ENCODE assay signal across 8 cellular contexts in the genomic region with DNA sequence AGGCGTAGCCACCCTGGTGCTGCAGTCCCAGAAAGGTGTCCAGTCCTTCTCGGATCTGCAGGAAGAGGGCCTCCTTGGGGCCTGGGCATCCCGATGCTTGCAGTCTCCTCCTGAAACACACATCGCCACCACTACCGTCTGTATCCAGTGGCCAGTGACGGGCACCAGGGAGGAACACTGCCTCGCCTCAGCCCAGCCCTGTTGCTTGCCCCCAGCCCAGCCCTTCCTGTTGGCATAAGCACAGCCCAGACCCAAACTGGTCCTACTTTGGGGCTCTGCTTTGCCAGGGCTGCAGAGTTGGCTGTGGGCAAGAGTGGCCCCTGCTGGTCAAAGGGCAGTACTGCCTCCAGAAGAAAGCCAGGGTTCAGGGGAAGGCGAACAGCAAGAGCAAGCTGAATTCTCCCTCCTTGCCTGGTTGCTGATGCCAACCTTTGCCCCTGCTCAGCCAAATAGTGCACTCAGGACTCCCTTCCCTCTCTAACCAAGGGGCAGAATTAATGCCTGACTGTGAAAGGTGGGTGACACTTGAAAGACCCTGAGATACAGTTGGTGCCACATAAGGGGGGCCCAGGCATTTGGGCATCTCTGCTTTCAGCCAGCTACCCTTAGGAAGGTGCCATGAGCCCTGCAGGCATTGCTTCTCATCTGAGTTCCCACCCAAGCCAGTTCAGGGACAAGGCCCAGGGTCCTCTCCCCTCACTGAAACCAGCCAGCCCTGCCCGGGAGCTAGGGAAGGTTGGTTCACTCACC. TPM values are rescaled to one million over a fixed set of nuclear protein-coding genes. Genes with fewer than 3 reads are reported as not detected.
DNase-seq lines count a peak whose midpoint lies in the region; ATAC-seq and TF ChIP-seq lines count a peak whose summit lies in the region.

No MANE protein-coding gene starts in this region.

- DNase-seq in AG04450 (ENCODE audit: low read depth, low spot score): no peak
- DNase-seq in SKM-1 (lab: John Stamatoyannopoulos, UW; ENCODE audit: unreplicated experiment): peak; percentile 79
- DNase-seq in activated naive CD8-positive, alpha-beta T cell treated with anti-CD3 and anti-CD28 coated beads, Interleukin-2, amount 50 U/mL, for 16 hours (ENCODE audit: low read depth, low spot score): peak; percentile 47
- peak; percentile 75 to 88 (median 78) for DNase-seq in heart left ventricle
- peak; percentile 93 for DNase-seq in posterior vena cava (ENCODE audit: low spot score)
- peak; percentile 73 to 86 for DNase-seq in upper lobe of left lung

- TF ChIP-seq CTCF in AG04450 (IDR thresholded peaks at IDR 0.05; ENCODE audit: low read depth, low read length) (peak; percentile 99), Loucy (conservative IDR thresholded peaks at IDR 0.05; ENCODE audit: low read length) (peak; percentile 93), heart left ventricle (IDR thresholded peaks at IDR 0.05) (peak; percentile 96 to 100 (median 98)), upper lobe of left lung (IDR thresholded peaks at IDR 0.05) (peak; percentile 96 to 99 (median 99))

- H3K27me3 ChIP-seq in AG04450 (ENCODE audit: control insufficient read depth, insufficient read depth, low read length) (no peaks in the 10 kb centered on the region), Loucy (ENCODE audit: insufficient read depth, low read length, poor library complexity, severe bottlenecking) (no peaks in the 10 kb centered on the region), heart left ventricle (no peaks in the 10 kb centered on the region), upper lobe of left lung (no peaks in the 10 kb centered on the region)

- no peaks in the 10 kb centered on the region for H3K9me3 ChIP-seq in AG04450 (ENCODE audit: control insufficient read depth, insufficient read depth, low read length)
- no peaks in the 10 kb centered on the region for H3K9me3 ChIP-seq in Loucy (ENCODE audit: insufficient read depth, low read depth, low read length)
- H3K9me3 ChIP-seq in heart left ventricle: no peaks in the 10 kb centered on the region
- H3K9me3 ChIP-seq in upper lobe of left lung: no peaks in the 10 kb centered on the region

- WGBS in heart left ventricle, 4 donors: 22 to 28% (median 25%) methylated on average over 4 to 9 of the region's 9 CpGs
- WGBS in upper lobe of left lung, 2 donors: 10 to 33% methylated on average over 3 to 5 of the region's 9 CpGs

- no peak overlapping the region for H3K4me2 ChIP-seq in Loucy (ENCODE audit: low read depth, low read length, poor library complexity, severe bottlenecking)

- H3K9ac ChIP-seq in Loucy (ENCODE audit: low read depth, low read length, poor library complexity, severe bottlenecking): no peak overlapping the region

- no peaks in the 10 kb centered on the region for H3F3A ChIP-seq in Loucy (ENCODE audit: low read depth)

- H3K36me3 ChIP-seq in Loucy (ENCODE audit: insufficient read depth, low read length) (no peaks in the 10 kb centered on the region), heart left ventricle (no peaks in the 10 kb centered on the region), upper lobe of left lung (no peaks in the 10 kb centered on the region)

- H2AFZ ChIP-seq in Loucy (ENCODE audit: low read length): no peak overlapping the region

- POLR2A ChIA-PET in AG04450 (lab: Yijun Ruan, JAX): interaction anchor here (0.8 to 1.8 kb wide), 5 partner anchors 12 to 56 kb away, joined by 3 to 7 read pairs (median 4); partner anchors contain the start of genes KHDC4 and RXFP4

- H3K9me2 ChIP-seq in Loucy (replicated peaks; ENCODE audit: low read depth, low read length): no peaks in the 10 kb centered on the region

- H4K20me1 ChIP-seq in Loucy (ENCODE audit: insufficient read depth, low read length, poor library complexity, severe bottlenecking): no peaks in the 10 kb centered on the region

- no peak for TF ChIP-seq EP300 in upper lobe of left lung (IDR thresholded peaks at IDR 0.05)

- CTCF ChIA-PET in AG04450 (lab: Charles Lee): interaction anchor here (0.5 to 4.2 kb wide), 39 partner anchors 8 to 130 kb away, joined by 3 to 57 read pairs (median 4); partner anchors contain the start of genes KHDC4, RXFP4 and SYT11

- no peak for TF ChIP-seq POLR2A in heart left ventricle (IDR thresholded peaks at IDR 0.05)
- TF ChIP-seq POLR2A in upper lobe of left lung (IDR thresholded peaks at IDR 0.05): no peak

- peaks cover 5% of the 10 kb centered on the region for H3K4me1 ChIP-seq in Loucy (ENCODE audit: insufficient read depth, low read length, poor library complexity, severe bottlenecking)
- H3K4me1 ChIP-seq in heart left ventricle: peaks cover 0 to 37% (median 10%) of the 10 kb centered on the region in 12 donors
- peaks cover 19 to 40% (median 31%) of the 10 kb centered on the region in 4 donors for H3K4me1 ChIP-seq in upper lobe of left lung

- ATAC-seq in GM18867 (IDR thresholded peaks at IDR 0.05; ENCODE audit: unreplicated experiment) (peak; percentile 58), heart left ventricle (peak; percentile 83 to 94 (median 92)), upper lobe of left lung (ENCODE audit: low FRiP score in 2 of 2) (peak; percentile 95 to 97)

- H3K4me3 ChIP-seq in AG04450 (ENCODE audit: low read depth, low read length) (peak overlapping the region; percentile 39), Loucy (ENCODE audit: low read length, poor library complexity, severe bottlenecking) (no peak overlapping the region), heart left ventricle (peak overlapping the region in 10 of 12 donors; percentile 25 to 62 (median 48)), upper lobe of left lung (peak overlapping the region in 3 of 4 donors; percentile 27 to 51 (median 42))

- intact Hi-C loops in heart left ventricle (cut with DNase I): loop anchor here in 9 of 10 donors (1.0 to 10.0 kb wide), 5 partner anchors 27 to 135 kb away; partner anchors contain the start of genes GON4L (in 1 of the 9) and SYT11 (in 1 of the 9)
- intact Hi-C loops in posterior vena cava (cut with DNase I): loop anchor here in 1 of 2 donors (1.0 to 2.0 kb wide), 2 partner anchors 19 to 51 kb away; no protein-coding TSS in a partner anchor

- H3K27ac ChIP-seq in AG04450 (ENCODE audit: low read depth, low read length) (no peak overlapping the region), heart left ventricle (peak overlapping the region in 10 of 12 donors; percentile 12 to 90 (median 55)), upper lobe of left lung (peak overlapping the region; percentile 22 to 77 (median 68))

- H3K79me2 ChIP-seq in Loucy (ENCODE audit: insufficient read depth, low read length): no peaks in the 10 kb centered on the region

RNA-seq across cellular contexts. Expression of gene ARHGEF2, which starts 11.1 kb away (rescaled TPM):
- 121 and 128 TPM in 2 replicates for polyA plus RNA-seq in AG04450 (2011; rRNA removed)
- 142 and 172 TPM in 2 replicates for polyA minus RNA-seq in AG04450 (2011; rRNA and poly(A)+ RNA removed)
- total RNA-seq in heart left ventricle: 10 to 100 TPM; 34.7 to 98.6 (median 61.6) TPM
- polyA plus RNA-seq in heart left ventricle: 10 to 100 TPM; 23.9 to 28.8 TPM
- 100 to 1,000 TPM; 138 to 161 TPM for total RNA-seq in posterior vena cava
- 100 to 1,000 TPM; 198 to 969 (median 229) TPM for total RNA-seq in upper lobe of left lung

RNA-seq across cellular contexts. Expression of gene SSR2, which starts 31.3 kb away (rescaled TPM):
- polyA plus RNA-seq in AG04450 (2011; rRNA removed): 867 and 961 TPM in 2 replicates
- 384 and 431 TPM in 2 replicates for polyA minus RNA-seq in AG04450 (2011; rRNA and poly(A)+ RNA removed)
- 100 to 1,000 TPM in 4 of 9 donors, 10 to 100 TPM in 5; 67.7 to 174 (median 81.2) TPM for total RNA-seq in heart left ventricle
- polyA plus RNA-seq in heart left ventricle: 100 to 1,000 TPM in 1 of 2 donors, 10 to 100 TPM in 1; 63.9 to 282 TPM
- 100 to 1,000 TPM; 147 to 173 TPM for total RNA-seq in posterior vena cava
- 100 to 1,000 TPM in 5 of 6 donors, 10 to 100 TPM in 1; 66.0 to 395 (median 228) TPM for total RNA-seq in upper lobe of left lung

RNA-seq across cellular contexts. Expression of gene RXFP4, which starts 48.0 kb away (rescaled TPM):
- polyA plus RNA-seq in AG04450 (2011; rRNA removed) (not detected in 2 replicates), heart left ventricle (under 1 TPM in 1 of 2 donors, not detected in 1; 0.07 TPM)
- not detected in 2 replicates for polyA minus RNA-seq in AG04450 (2011; rRNA and poly(A)+ RNA removed)
- total RNA-seq in heart left ventricle (not detected), posterior vena cava (not detected), upper lobe of left lung (not detected)

RNA-seq across cellular contexts. Expression of gene KHDC4, which starts 55.2 kb away (rescaled TPM):
- 34.9 and 39.0 TPM in 2 replicates for polyA plus RNA-seq in AG04450 (2011; rRNA removed)
- 47.4 and 53.0 TPM in 2 replicates for polyA minus RNA-seq in AG04450 (2011; rRNA and poly(A)+ RNA removed)
- 10 to 100 TPM; 16.9 to 28.0 (median 22.6) TPM for total RNA-seq in heart left ventricle
- polyA plus RNA-seq in heart left ventricle: 10 to 100 TPM; 17.4 to 19.1 TPM
- 10 to 100 TPM; 28.6 to 28.8 TPM for total RNA-seq in posterior vena cava
- 100 to 1,000 TPM in 1 of 6 donors, 10 to 100 TPM in 5; 30.4 to 105 (median 37.6) TPM for total RNA-seq in upper lobe of left lung
